ENCODE assay signal across 8 cellular contexts in the genomic region with DNA sequence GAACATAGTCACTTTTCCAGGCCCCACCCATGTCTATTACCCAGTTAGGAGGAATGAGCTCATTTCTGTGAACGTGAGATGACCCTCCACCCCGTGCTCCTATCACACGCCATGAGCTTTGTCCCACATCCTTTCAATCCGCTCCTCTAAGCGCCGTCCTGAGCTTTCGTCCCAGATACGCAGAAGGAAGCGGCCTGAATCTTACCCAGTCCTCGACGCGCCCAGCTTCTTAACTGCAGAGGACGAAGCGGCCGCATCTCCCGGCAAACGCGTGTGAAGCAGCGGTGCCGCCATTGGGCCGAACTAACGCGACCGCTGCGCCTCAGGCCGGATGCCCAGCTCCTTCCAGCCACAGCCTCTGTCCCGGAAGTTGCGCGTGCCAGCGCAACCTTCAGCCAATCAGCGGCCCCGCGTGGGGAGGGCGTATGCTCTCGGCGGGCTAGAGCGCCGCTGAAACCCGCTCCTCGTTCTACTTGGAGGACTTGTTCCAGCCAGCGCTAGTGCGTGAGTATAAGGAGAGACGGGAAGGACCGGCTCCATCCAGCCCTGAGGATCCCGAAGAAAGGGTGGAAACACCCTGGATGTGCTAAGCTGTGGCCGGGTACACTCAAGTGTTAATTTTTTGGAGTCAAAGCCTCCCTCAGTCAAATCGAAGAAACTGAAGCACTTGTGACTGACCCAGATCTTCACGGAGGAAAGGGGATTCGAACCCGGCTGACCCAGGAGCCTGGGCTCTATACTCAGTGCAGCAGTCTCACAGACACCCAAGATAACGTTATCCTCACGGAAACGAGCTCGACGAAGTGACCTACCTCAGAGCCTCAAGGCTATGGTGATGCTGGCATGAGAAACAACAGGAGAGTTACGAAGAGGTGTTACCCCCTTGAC. TPM values are rescaled to one million over a fixed set of nuclear protein-coding genes. Genes with fewer than 3 reads are reported as not detected.
DNase-seq lines count a peak whose midpoint lies in the region; ATAC-seq and TF ChIP-seq lines count a peak whose summit lies in the region.
"Not testable (repeated sequence)": the region's sequence is repeated elsewhere in the genome, so short reads cannot be mapped to it uniquely, and the experiment has no call there.

RRN3 (minus strand) TSS at position 333 of the 888 bp plus-strand sequence; CDS start at position 294, 39 bp downstream.

- peak; percentile 21 for TF ChIP-seq RAD21 in neural cell (conservative IDR thresholded peaks at IDR 0.05)

- not testable (repeated sequence) for H3K27me3 Mint-ChIP-seq in stimulated activated naive CD8-positive, alpha-beta T cell treated with anti-CD3 and anti-CD28 coated beads, Interleukin-15, amount 100 ng/mL, for 72 hours

- TF ChIP-seq CTCF in neural cell (IDR thresholded peaks at IDR 0.05; ENCODE audit: poor library complexity, severe bottlenecking) = not testable (repeated sequence)

- not testable (repeated sequence) for H3K27me3 ChIP-seq in HAP-1 (ENCODE audit: low read depth); MG63; neural cell (ENCODE audit: insufficient read depth, low read depth, low read length)

- peak; percentile 100 for ATAC-seq in stimulated activated naive CD8-positive, alpha-beta T cell treated with anti-CD3 and anti-CD28 coated beads, Interleukin-15, amount 100 ng/mL, for 72 hours

- DNase-seq in HAP-1 (ENCODE audit: low spot score in 2 of 2) = peak; percentile 88 to 95
- DNase-seq in MG63 = peak; percentile 98
- DNase-seq in SHP77 treated with DMSO at 0.1 percent for 48 hours (lab: John Stamatoyannopoulos, UW) = peak; percentile 68
- DNase-seq in activated effector memory CD4-positive, alpha-beta T cell treated with anti-CD3 and anti-CD28 coated beads, Interleukin-2, amount 50 U/mL, for 16 hours = peak; percentile 95
- peak; percentile 86 for DNase-seq in fibroblast of the conjunctiva (ENCODE audit: low read depth)
- DNase-seq in stimulated activated naive CD8-positive, alpha-beta T cell treated with anti-CD3 and anti-CD28 coated beads, Interleukin-15, amount 100 ng/mL, for 72 hours = peak; percentile 84 to 90

- H3K9me3 ChIP-seq in ES-I3 (ENCODE audit: control insufficient read depth, insufficient read depth, low read length); HAP-1; MG63; neural cell (ENCODE audit: low read length): not testable (repeated sequence)

- peak within 1 kb of the TSS; percentile 65 for H2AFZ ChIP-seq in neural cell (ENCODE audit: low read depth, low read length)

- not testable (repeated sequence) for H3K4me1 ChIP-seq in ES-I3 (ENCODE audit: insufficient read depth, low read length); HAP-1

- H3K4me3 ChIP-seq in HAP-1 = peak within 1 kb of the TSS; percentile 62
- H3K4me3 ChIP-seq in MG63 = peak within 1 kb of the TSS; percentile 59
- H3K4me3 ChIP-seq in neural cell (ENCODE audit: low read length) = peak within 1 kb of the TSS; percentile 66

- not testable (repeated sequence) for H3K79me2 ChIP-seq in neural cell (replicated peaks; ENCODE audit: insufficient read depth, low read length)

- H3K9ac ChIP-seq in ES-I3 (ENCODE audit: low read depth, low read length) = peak within 1 kb of the TSS; percentile 78
- peak within 1 kb of the TSS; percentile 70 for H3K9ac ChIP-seq in neural cell (ENCODE audit: low read length)

- TF ChIP-seq EP300 in neural cell (conservative IDR thresholded peaks at IDR 0.05; ENCODE audit: poor library complexity, severe bottlenecking) = peak; percentile 30

- H3K9me3 Mint-ChIP-seq in stimulated activated naive CD8-positive, alpha-beta T cell treated with anti-CD3 and anti-CD28 coated beads, Interleukin-15, amount 100 ng/mL, for 72 hours = not testable (repeated sequence)

- peaks cover 25% of the 10 kb centered on the region for H3K4me1 Mint-ChIP-seq in stimulated activated naive CD8-positive, alpha-beta T cell treated with anti-CD3 and anti-CD28 coated beads, Interleukin-15, amount 100 ng/mL, for 72 hours

- not testable (repeated sequence) for H4K20me1 ChIP-seq in neural cell (ENCODE audit: insufficient read depth)

- not testable (repeated sequence) for H3K9me2 ChIP-seq in neural cell (ENCODE audit: insufficient read depth, low read length)

- H3K27ac Mint-ChIP-seq in stimulated activated naive CD8-positive, alpha-beta T cell treated with anti-CD3 and anti-CD28 coated beads, Interleukin-15, amount 100 ng/mL, for 72 hours = peak within 1 kb of the TSS; percentile 98 to 99

- not testable (repeated sequence) for H3F3A ChIP-seq in neural cell (ENCODE audit: insufficient read depth, low read length, poor library complexity, severe bottlenecking)

- in situ Hi-C loops in HAP-1 (cut with MboI; ENCODE audit: low sequenced_read_pairs) = not testable (repeated sequence)

- not testable (repeated sequence) for H3K36me3 ChIP-seq in ES-I3 (ENCODE audit: insufficient read depth, low read length); neural cell (ENCODE audit: insufficient read depth, low read length)
- H3K36me3 ChIP-seq in HAP-1 (replicated peaks) (peaks cover 18% of the 10 kb centered on the region), MG63 (peaks cover 29% of the 10 kb centered on the region)

- peak within 1 kb of the TSS; percentile 51 for H3K4me2 ChIP-seq in neural cell (ENCODE audit: low read length)

- H3K4me3 Mint-ChIP-seq in stimulated activated naive CD8-positive, alpha-beta T cell treated with anti-CD3 and anti-CD28 coated beads, Interleukin-15, amount 100 ng/mL, for 72 hours = peak within 1 kb of the TSS; percentile 98 to 99

- peak within 1 kb of the TSS; percentile 68 for H3K27ac ChIP-seq in neural cell (ENCODE audit: low read length)

TF ChIP-seq in neural cell, 6 proteins besides CTCF, POLR2A, EP300 and RAD21:
- peak; percentile 85 for TF ChIP-seq TAF1 (IDR thresholded peaks at IDR 0.05; ENCODE audit: low read depth)
- peak; percentile 77 for TF ChIP-seq POLR2AphosphoS5 (IDR thresholded peaks at IDR 0.05)
- peak; percentile 88 for TF ChIP-seq MXI1 (conservative IDR thresholded peaks at IDR 0.05; ENCODE audit: poor library complexity, severe bottlenecking)
- TF ChIP-seq SMC3 (conservative IDR thresholded peaks at IDR 0.05; ENCODE audit: poor library complexity) = peak; percentile 44
TF ChIP-seq in neural cell: peak in this region for 4; not testable (repeated sequence) for 2.

RNA-seq across cellular contexts. Expression of gene RRN3, which starts in this region (rescaled TPM):
- total RNA-seq in MG63 (2014; rRNA removed; shearing (Covaris generic); ENCODE audit: low replicate concordance) = 47.8 and 61.3 TPM in 2 replicates
- polyA plus RNA-seq in neural cell = 91.9 and 95.4 TPM in 2 replicates
- 108 and 110 TPM in 2 replicates for polyA minus RNA-seq in neural cell

Comparison
In these comparisons a context has a peak if more than half of its experiments do, and no peak if none do; other contexts are left out.
1. Peak in every context shown above with its lines: DNase-seq, ATAC-seq, H3K4me3 ChIP-seq and H3K27ac ChIP-seq.